ENCODE assay signal across 23 cellular contexts in genomic region chr1:246923900-246924299, GRCh38. TPM values are rescaled to one million over a fixed set of nuclear protein-coding genes. Genes with fewer than 3 reads are reported as not detected.
DNase-seq lines count a peak whose midpoint lies in the region; ATAC-seq and TF ChIP-seq lines count a peak whose summit lies in the region.
"Had no signal": no experiment of that assay in that cellular context is flagged by ENCODE, and none has a peak within 500 bp of the region (broad histone marks: within the 10 kb centered on the region; RNA-seq: fewer than 3 reads in every experiment).

No MANE protein-coding gene starts in this region.

- no peak overlapping the region for H3K23ac ChIP-seq in trophoblast cell (ENCODE audit: low read length)

- POLR2A ChIA-PET in activated CD4-positive, alpha-beta T cell treated with anti-CD3 and anti-CD28 coated beads for 36 hours (lab: Charles Lee) = no interaction called here

- H2BK12ac ChIP-seq in trophoblast cell (ENCODE audit: low read length) = no peak overlapping the region

- ATAC-seq in activated CD4-positive, alpha-beta T cell treated with anti-CD3 and anti-CD28 coated beads for 36 hours = no peak
- ATAC-seq in central memory CD8-positive, alpha-beta T cell (replicated peaks; ENCODE audit: extremely low read depth, poor library complexity, severe bottlenecking) = no peak
- ATAC-seq in HG03565 (IDR thresholded peaks at IDR 0.05; ENCODE audit: unreplicated experiment) = no peak
- ATAC-seq: gastroesophageal sphincter had no signal

- H2AFZ ChIP-seq in Loucy (ENCODE audit: low read length) (no peak overlapping the region), trophoblast cell (ENCODE audit: insufficient read depth, low read length, poor library complexity) (no peak overlapping the region)

- no CpG with 5 or more reads among the region's 3 CpGs for WGBS in trophoblast cell (ENCODE audit: extremely low coverage, insufficient coverage, insufficient read length)

- no peaks in the 10 kb centered on the region for H3K27me3 ChIP-seq in Loucy (ENCODE audit: insufficient read depth, low read length, poor library complexity, severe bottlenecking)
- H3K27me3 ChIP-seq in trophoblast cell (ENCODE audit: insufficient read depth, low read length) = no peaks in the 10 kb centered on the region
- H3K27me3 ChIP-seq: adrenal gland, gastroesophageal sphincter, tibial nerve had no signal

- CTCF ChIA-PET in activated CD4-positive, alpha-beta T cell treated with anti-CD3 and anti-CD28 coated beads for 36 hours (lab: Charles Lee) = no interaction called here

- peaks cover 54% of the 10 kb centered on the region for H4K20me1 ChIP-seq in Loucy (ENCODE audit: insufficient read depth, low read length, poor library complexity, severe bottlenecking)

- H3K4me3 ChIP-seq in Loucy (ENCODE audit: low read length, poor library complexity, severe bottlenecking) (peak overlapping the region; percentile 35), trophoblast cell (ENCODE audit: low read depth, low read length) (no peak overlapping the region)
- H3K4me3 ChIP-seq: adrenal gland, gastroesophageal sphincter, SK-N-MC, tibial nerve had no signal

- H4K91ac ChIP-seq in trophoblast cell (ENCODE audit: low read depth, low read length) = no peak overlapping the region

- no peak for TF ChIP-seq CTCF in Loucy (conservative IDR thresholded peaks at IDR 0.05; ENCODE audit: low read length)

- H3K27me3 Mint-ChIP-seq in activated CD4-positive, alpha-beta T cell treated with anti-CD3 and anti-CD28 coated beads for 36 hours = no peaks in the 10 kb centered on the region
- H3K27me3 Mint-ChIP-seq in activated CD4-positive, alpha-beta T cell treated with anti-CD3 and anti-CD28 coated beads, Interleukin-2, amount 10 ng/mL, durations not matched to agents 24 days and 14 days = no peaks in the 10 kb centered on the region
- H3K27me3 Mint-ChIP-seq in central memory CD8-positive, alpha-beta T cell = no peaks in the 10 kb centered on the region
- H3K27me3 Mint-ChIP-seq: activated B cell treated with CpG ODN at 0.5 μM for 24 hours had no signal

- H2AK5ac ChIP-seq in trophoblast cell (ENCODE audit: low read length) = no peak overlapping the region

- H3K4me1 ChIP-seq in Loucy (ENCODE audit: insufficient read depth, low read length, poor library complexity, severe bottlenecking) = peaks cover 28% of the 10 kb centered on the region
- H3K4me1 ChIP-seq in trophoblast cell (ENCODE audit: control insufficient read depth in 1 of 2, insufficient read depth in 2 of 2, low read length in 2 of 2) = no peaks in the 10 kb centered on the region

- peaks cover 44% of the 10 kb centered on the region for H3K4me1 Mint-ChIP-seq in activated CD4-positive, alpha-beta T cell treated with anti-CD3 and anti-CD28 coated beads for 36 hours
- H3K4me1 Mint-ChIP-seq in activated CD4-positive, alpha-beta T cell treated with anti-CD3 and anti-CD28 coated beads, Interleukin-2, amount 10 ng/mL, durations not matched to agents 24 days and 14 days = peaks cover 22% of the 10 kb centered on the region
- peaks cover 53% of the 10 kb centered on the region for H3K4me1 Mint-ChIP-seq in central memory CD8-positive, alpha-beta T cell

- no peaks in the 10 kb centered on the region for H3K79me1 ChIP-seq in trophoblast cell (ENCODE audit: low read length)

- H3K14ac ChIP-seq in trophoblast cell (ENCODE audit: low read length) = no peak overlapping the region

- H4K12ac ChIP-seq in trophoblast cell (ENCODE audit: low read depth, low read length) = no peak overlapping the region

- H3K18ac ChIP-seq in trophoblast cell (ENCODE audit: low read length) = no peak overlapping the region

- H3K4ac ChIP-seq in trophoblast cell (ENCODE audit: low read depth, low read length) = peak overlapping the region; percentile 76

- no peaks in the 10 kb centered on the region for H3K9me2 ChIP-seq in Loucy (replicated peaks; ENCODE audit: low read depth, low read length)

- peak overlapping the region; percentile 9 for H3K4me3 Mint-ChIP-seq in activated CD4-positive, alpha-beta T cell treated with anti-CD3 and anti-CD28 coated beads for 36 hours
- H3K4me3 Mint-ChIP-seq in activated CD4-positive, alpha-beta T cell treated with anti-CD3 and anti-CD28 coated beads, Interleukin-2, amount 10 ng/mL, durations not matched to agents 24 days and 14 days = no peak overlapping the region
- peak overlapping the region; percentile 21 for H3K4me3 Mint-ChIP-seq in central memory CD8-positive, alpha-beta T cell
- H3K4me3 Mint-ChIP-seq: activated B cell treated with CpG ODN at 0.5 μM for 24 hours; brain; T-helper 2 cell treated with Interferon-gamma antibody and Interleukin-4, amounts not matched to agents 5 μg/mL and 100 μg/mL, for 36 hours had no signal

- H3K27ac ChIP-seq in trophoblast cell (ENCODE audit: low read depth, low read length) = no peak overlapping the region
- H3K27ac ChIP-seq: 22Rv1, adrenal gland, RWPE1, SK-N-MC had no signal

- no peak overlapping the region for H2BK120ac ChIP-seq in trophoblast cell (ENCODE audit: insufficient read depth, low read length, poor library complexity)

- H3K9me3 ChIP-seq in Loucy (ENCODE audit: insufficient read depth, low read depth, low read length) = no peaks in the 10 kb centered on the region
- no peaks in the 10 kb centered on the region for H3K9me3 ChIP-seq in trophoblast cell (ENCODE audit: insufficient read depth, low read depth, low read length)
- H3K9me3 ChIP-seq: adrenal gland, gastroesophageal sphincter, tibial nerve had no signal

- H3K36me3 ChIP-seq in Loucy (ENCODE audit: insufficient read depth, low read length) (no peaks in the 10 kb centered on the region), trophoblast cell (ENCODE audit: control insufficient read depth in 1 of 2, insufficient read depth in 2 of 2, low read length in 2 of 2) (peaks cover 2 to 15% of the 10 kb centered on the region in 2 experiments)

- no peaks in the 10 kb centered on the region for H3F3A ChIP-seq in Loucy (ENCODE audit: low read depth)

- H3K79me2 ChIP-seq in Loucy (ENCODE audit: insufficient read depth, low read length) (peaks cover 96% of the 10 kb centered on the region), trophoblast cell (ENCODE audit: control insufficient read depth, insufficient read depth, low read length, poor library complexity) (peaks cover 7% of the 10 kb centered on the region)

- no peak overlapping the region for H2BK5ac ChIP-seq in trophoblast cell (ENCODE audit: low read depth, low read length, poor library complexity)

- intact Hi-C loops in activated CD4-positive, alpha-beta T cell treated with anti-CD3 and anti-CD28 coated beads for 36 hours (cut with DNase I, micrococcal nuclease) = no loop called here
- intact Hi-C loops in activated CD4-positive, alpha-beta T cell treated with anti-CD3 and anti-CD28 coated beads, Interleukin-2, amount 10 ng/mL, durations not matched to agents 24 days and 14 days (cut with micrococcal nuclease) = no loop called here

- H3K9ac ChIP-seq in Loucy (ENCODE audit: low read depth, low read length, poor library complexity, severe bottlenecking) (no peak overlapping the region), trophoblast cell (ENCODE audit: low read length) (no peak overlapping the region)

- H3K4me2 ChIP-seq in Loucy (ENCODE audit: low read depth, low read length, poor library complexity, severe bottlenecking) (peak overlapping the region; percentile 39), trophoblast cell (ENCODE audit: low read length) (no peak overlapping the region)

- H3K9me3 Mint-ChIP-seq in activated CD4-positive, alpha-beta T cell treated with anti-CD3 and anti-CD28 coated beads for 36 hours (ENCODE audit: low read depth) = peaks cover 2% of the 10 kb centered on the region
- H3K9me3 Mint-ChIP-seq in activated CD4-positive, alpha-beta T cell treated with anti-CD3 and anti-CD28 coated beads, Interleukin-2, amount 10 ng/mL, durations not matched to agents 24 days and 14 days = no peaks in the 10 kb centered on the region
- no peaks in the 10 kb centered on the region for H3K9me3 Mint-ChIP-seq in central memory CD8-positive, alpha-beta T cell

- H4K8ac ChIP-seq in trophoblast cell (ENCODE audit: low read depth, low read length) = no peak overlapping the region

- no peak overlapping the region for H3K27ac Mint-ChIP-seq in activated CD4-positive, alpha-beta T cell treated with anti-CD3 and anti-CD28 coated beads for 36 hours
- no peak overlapping the region for H3K27ac Mint-ChIP-seq in activated CD4-positive, alpha-beta T cell treated with anti-CD3 and anti-CD28 coated beads, Interleukin-2, amount 10 ng/mL, durations not matched to agents 24 days and 14 days
- H3K27ac Mint-ChIP-seq in central memory CD8-positive, alpha-beta T cell (ENCODE audit: low read depth) = no peak overlapping the region
- H3K27ac Mint-ChIP-seq: activated B cell treated with CpG ODN at 0.5 μM for 24 hours; T-helper 2 cell treated with Interferon-gamma antibody and Interleukin-4, amounts not matched to agents 5 μg/mL and 100 μg/mL, for 36 hours had no signal

- DNase-seq in activated CD4-positive, alpha-beta T cell treated with anti-CD3 and anti-CD28 coated beads for 36 hours = no peak
- no peak for DNase-seq in activated CD4-positive, alpha-beta T cell treated with anti-CD3 and anti-CD28 coated beads, Interleukin-2, amount 10 ng/mL, durations not matched to agents 24 days and 14 days
- DNase-seq in central memory CD8-positive, alpha-beta T cell (ENCODE audit: low spot score in 2 of 2) = no peak
- DNase-seq in trophoblast cell (no peak), hepatic stellate cell (ENCODE audit: low spot score) (no peak), Ammon's horn (ENCODE audit: low spot score) (no peak)
- DNase-seq: activated B cell treated with CpG ODN at 0.5 μM for 24 hours; activated CD4-positive, alpha-beta T cell treated with anti-CD3 and anti-CD28 coated beads, Interleukin-2, amount 50 U/mL, for 48 hours; activated CD8-positive, alpha-beta memory T cell treated with anti-CD3 and anti-CD28 coated beads, Interleukin-2, amount 50 U/mL, for 48 hours; activated gamma-delta T cell; adrenal gland; NCI-H187 treated with DMSO at 0.1 percent for 48 hours; NCI-H526; stimulated activated CD4-positive, alpha-beta T cell treated with anti-CD3 and anti-CD28 coated beads, Interleukin-15, amount 100 ng/mL, for 24 hours had no signal

- H3K36me3 Mint-ChIP-seq in activated CD4-positive, alpha-beta T cell treated with anti-CD3 and anti-CD28 coated beads for 36 hours (ENCODE audit: low read depth) = peaks cover 44% of the 10 kb centered on the region
- peaks cover 47% of the 10 kb centered on the region for H3K36me3 Mint-ChIP-seq in activated CD4-positive, alpha-beta T cell treated with anti-CD3 and anti-CD28 coated beads, Interleukin-2, amount 10 ng/mL, durations not matched to agents 24 days and 14 days (ENCODE audit: low read depth)
- peaks cover 21% of the 10 kb centered on the region for H3K36me3 Mint-ChIP-seq in central memory CD8-positive, alpha-beta T cell (ENCODE audit: insufficient read depth)

RNA-seq across cellular contexts. Expression of gene AHCTF1, which starts 7.8 kb away (rescaled TPM):
- 10 to 100 TPM; 38.8 to 54.4 TPM for total RNA-seq in activated CD4-positive, alpha-beta T cell treated with anti-CD3 and anti-CD28 coated beads for 36 hours
- 47.9 and 56.5 TPM in 2 replicates for total RNA-seq in activated CD4-positive, alpha-beta T cell treated with anti-CD3 and anti-CD28 coated beads, Interleukin-2, amount 10 ng/mL, durations not matched to agents 24 days and 14 days
- polyA plus RNA-seq in trophoblast cell (2013) = 29.1 and 29.5 TPM in 2 replicates
